In genomic region chr3:101691685-101692671, GRCh38 we compare ENCODE assay signal across 7 cellular contexts. TPM values are rescaled to one million over a fixed set of nuclear protein-coding genes. Genes with fewer than 3 reads are reported as not detected.
DNase-seq lines count a peak whose midpoint lies in the region; ATAC-seq, FAIRE-seq and TF ChIP-seq lines count a peak whose summit lies in the region.
"Not testable (repeated sequence)": the region's sequence is repeated elsewhere in the genome, so short reads cannot be mapped to it uniquely, and the experiment has no call there.

No MANE protein-coding gene starts in this region.

- H3K9ac ChIP-seq in Karpas-422 (ENCODE audit: low read length), result peak overlapping the region; percentile 34
- not testable (repeated sequence) for H3K9ac ChIP-seq in H1 (replicated peaks in 1 of 4; ENCODE audit: extremely low read depth in 1 of 4, low read depth in 3 of 4, low read length in 3 of 4); iPS-15b (ENCODE audit: low read depth, low read length)

- H2BK120ac ChIP-seq in H1 (replicated peaks; ENCODE audit: low read depth, low read length), result peak overlapping the region; percentile 21

- H3K18ac ChIP-seq in H1 (ENCODE audit: extremely low read depth, low read length), result not testable (repeated sequence)

- H2AK5ac ChIP-seq in H1 (ENCODE audit: low read depth, low read length), result not testable (repeated sequence)

- H3K4me1 ChIP-seq in GM23338 (ENCODE audit: insufficient read depth), result peaks cover 11% of the 10 kb centered on the region
- H3K4me1 ChIP-seq in Karpas-422 (ENCODE audit: low read length), result peaks cover 27% of the 10 kb centered on the region
- not testable (repeated sequence) for H3K4me1 ChIP-seq in H1 (replicated peaks in 1 of 4; ENCODE audit: control insufficient read depth in 3 of 4, insufficient read depth in 4 of 4, low read length in 3 of 4)
- H3K4me1 ChIP-seq in iPS-15b (ENCODE audit: control insufficient read depth, insufficient read depth, low read length), result peaks cover 16% of the 10 kb centered on the region

- not testable (repeated sequence) for H2BK5ac ChIP-seq in H1 (ENCODE audit: low read depth, low read length)

- not testable (repeated sequence) for H2BK15ac ChIP-seq in H1 (ENCODE audit: low read length)

- H4K20me1 ChIP-seq in GM23338 (replicated peaks; ENCODE audit: insufficient read depth); Karpas-422 (ENCODE audit: insufficient read depth, low read depth, low read length); H1 (replicated peaks in 1 of 2; ENCODE audit: control insufficient read depth in 1 of 2, insufficient read depth in 2 of 2, low read length in 2 of 2): not testable (repeated sequence)

- peak overlapping the region; percentile 70; the same call in 1 of the 2 replicates for H3K4me2 ChIP-seq in GM23338
- H3K4me2 ChIP-seq in Karpas-422 (ENCODE audit: low read depth, low read length, poor library complexity, severe bottlenecking), result peak overlapping the region; percentile 47
- H3K4me2 ChIP-seq in H1 (ENCODE audit: insufficient read depth in 1 of 2, low read depth in 2 of 2, low read length in 2 of 2), result peak overlapping the region in 1 of 2 experiments; percentile 44; a peak in 2 of 4 replicates

- H3K4me1 Mint-ChIP-seq in GM23338, result peaks cover 29% of the 10 kb centered on the region
- peaks cover 23% of the 10 kb centered on the region for H3K4me1 Mint-ChIP-seq in activated CD4-positive, alpha-beta memory T cell treated with anti-CD3 and anti-CD28 coated beads for 36 hours (ENCODE audit: low read depth)
- not testable (repeated sequence) for H3K4me1 Mint-ChIP-seq in memory B cell
- H3K4me1 Mint-ChIP-seq in stimulated activated effector memory CD8-positive, alpha-beta T cell treated with anti-CD3 and anti-CD28 coated beads, Interleukin-12 subunit alpha, Interleukin-12 subunit beta, amount 100 ng/mL, for 72 hours, result peaks cover 12% of the 10 kb centered on the region

- H2BK12ac ChIP-seq in H1 (ENCODE audit: low read depth, low read length), result not testable (repeated sequence)

- TF ChIP-seq RAD21 in H1 (IDR thresholded peaks at IDR 0.05 in 1 of 2, conservative IDR thresholded peaks at IDR 0.05 in 1 of 2; ENCODE audit: low read depth in 2 of 2, low read length in 2 of 2), result not testable (repeated sequence)

- POLR2A ChIA-PET in activated CD4-positive, alpha-beta memory T cell treated with anti-CD3 and anti-CD28 coated beads for 36 hours (lab: Charles Lee), result not testable (repeated sequence)
- POLR2A ChIA-PET in H1 (lab: Charles Lee; ENCODE audit: partially characterized antibody), result interaction anchor here (0.8 to 12.8 kb wide), 5 partner anchors 12 to 33 kb away, joined by 3 to 308 read pairs (median 4); partner anchors contain the start of gene ZBTB11

- FAIRE-seq in H1 (lab: Jason Lieb, UNC), result not testable (repeated sequence)

- H3K4me3 ChIP-seq in GM23338, result peak overlapping the region; percentile 51
- H3K4me3 ChIP-seq in Karpas-422 (ENCODE audit: low read length), result 0 out of 2 replicates have a peak overlapping the region, but pooled peaks have one; percentile 12
- peak overlapping the region in 1 of 4 experiments; percentile 11; a peak in 1 of 8 replicates for H3K4me3 ChIP-seq in H1 (ENCODE audit: extremely low read depth in 1 of 4, insufficient read depth in 2 of 4, low read depth in 3 of 4, low read length in 4 of 4)
- peak overlapping the region; percentile 19 for H3K4me3 ChIP-seq in iPS-15b (ENCODE audit: low read depth, low read length)

- not testable (repeated sequence) for H3K27me3 ChIP-seq in GM23338 (ENCODE audit: insufficient read depth); Karpas-422 (ENCODE audit: low read length); H1 (replicated peaks in 1 of 4; ENCODE audit: control insufficient read depth in 3 of 4, extremely low read depth in 1 of 4, insufficient read depth in 3 of 4, low read length in 3 of 4); iPS-15b (ENCODE audit: control insufficient read depth, insufficient read depth, low read length)

- not testable (repeated sequence) for TF ChIP-seq POLR2A in H1 (IDR thresholded peaks at IDR 0.05; ENCODE audit: control extremely low read depth in 1 of 2, low read depth in 2 of 2, low read length in 2 of 2)

- peak overlapping the region; percentile 43; the same call in 1 of the 2 replicates for H2AFZ ChIP-seq in GM23338
- peak overlapping the region; percentile 79; the same call in 1 of the 2 replicates for H2AFZ ChIP-seq in Karpas-422 (ENCODE audit: low read length)
- H2AFZ ChIP-seq in H1 (ENCODE audit: low read length), result not testable (repeated sequence)

- H3F3A ChIP-seq in GM23338 (replicated peaks; ENCODE audit: low read depth), result not testable (repeated sequence)

- not testable (repeated sequence) for H3K36me3 Mint-ChIP-seq in GM23338 (ENCODE audit: low read depth); activated CD4-positive, alpha-beta memory T cell treated with anti-CD3 and anti-CD28 coated beads for 36 hours; memory B cell
- peaks cover 13% of the 10 kb centered on the region for H3K36me3 Mint-ChIP-seq in stimulated activated effector memory CD8-positive, alpha-beta T cell treated with anti-CD3 and anti-CD28 coated beads, Interleukin-12 subunit alpha, Interleukin-12 subunit beta, amount 100 ng/mL, for 72 hours

- not testable (repeated sequence) for H2BK20ac ChIP-seq in H1 (ENCODE audit: low read length)

- H4K5ac ChIP-seq in H1 (ENCODE audit: insufficient read length, low read depth, low read length), result peak overlapping the region; percentile 6

- H3K23me2 ChIP-seq in H1 (ENCODE audit: low read depth, low read length), result not testable (repeated sequence)

- H4K8ac ChIP-seq in H1 (ENCODE audit: extremely low read depth, insufficient read depth, low read length), result not testable (repeated sequence)

- not testable (repeated sequence) for ATAC-seq in GM23338; memory B cell (ENCODE audit: low read depth); stimulated activated effector memory CD8-positive, alpha-beta T cell treated with anti-CD3 and anti-CD28 coated beads, Interleukin-12 subunit alpha, Interleukin-12 subunit beta, amount 100 ng/mL, for 72 hours

- not testable (repeated sequence) for H3K79me2 ChIP-seq in GM23338 (replicated peaks; ENCODE audit: insufficient read depth); Karpas-422 (ENCODE audit: low read length); H1 (ENCODE audit: control insufficient read depth in 1 of 2, insufficient read depth in 2 of 2, low read length in 2 of 2)

- intact Hi-C loops in activated CD4-positive, alpha-beta memory T cell treated with anti-CD3 and anti-CD28 coated beads for 36 hours (cut with micrococcal nuclease), result loop anchor here (2.0 kb wide), 1 partner anchor 15 kb away; the partner anchor contains the start of gene ZBTB11

- H3K27ac ChIP-seq in GM23338 (ENCODE audit: low read depth) (peak overlapping the region; percentile 57; the same call in 1 of the 2 replicates), Karpas-422 (ENCODE audit: low read length) (peak overlapping the region; percentile 77)
- H3K27ac ChIP-seq in H1 (ENCODE audit: low read depth, low read length), result not testable (repeated sequence)

- H3K9me2 ChIP-seq in GM23338 (ENCODE audit: insufficient read depth); Karpas-422 (replicated peaks; ENCODE audit: insufficient read depth, low read length): not testable (repeated sequence)

- not testable (repeated sequence) for H3K56ac ChIP-seq in H1 (replicated peaks; ENCODE audit: insufficient read length, low read depth, low read length)

- peak overlapping the region; percentile 47; the same call in 2 of the 3 replicates for H3K4me3 Mint-ChIP-seq in GM23338
- not testable (repeated sequence) for H3K4me3 Mint-ChIP-seq in activated CD4-positive, alpha-beta memory T cell treated with anti-CD3 and anti-CD28 coated beads for 36 hours; memory B cell; stimulated activated effector memory CD8-positive, alpha-beta T cell treated with anti-CD3 and anti-CD28 coated beads, Interleukin-12 subunit alpha, Interleukin-12 subunit beta, amount 100 ng/mL, for 72 hours

- peak overlapping the region; percentile 51; the same call in 1 of the 2 replicates for H3K27ac Mint-ChIP-seq in GM23338
- H3K27ac Mint-ChIP-seq in activated CD4-positive, alpha-beta memory T cell treated with anti-CD3 and anti-CD28 coated beads for 36 hours, result peak overlapping the region; percentile 33
- peak overlapping the region; percentile 28 for H3K27ac Mint-ChIP-seq in memory B cell
- peak overlapping the region; percentile 78 for H3K27ac Mint-ChIP-seq in stimulated activated effector memory CD8-positive, alpha-beta T cell treated with anti-CD3 and anti-CD28 coated beads, Interleukin-12 subunit alpha, Interleukin-12 subunit beta, amount 100 ng/mL, for 72 hours

- H3K27me3 Mint-ChIP-seq in GM23338 (ENCODE audit: insufficient read depth, low read depth, poor library complexity); activated CD4-positive, alpha-beta memory T cell treated with anti-CD3 and anti-CD28 coated beads for 36 hours; memory B cell: not testable (repeated sequence)

- not testable (repeated sequence) for TF ChIP-seq EP300 in H1 (IDR thresholded peaks at IDR 0.05; ENCODE audit: borderline replicate concordance in 1 of 2, low read depth in 2 of 2, low read length in 2 of 2)

- H4K91ac ChIP-seq in H1 (replicated peaks; ENCODE audit: insufficient read length, low read length), result not testable (repeated sequence)

- peak; percentile 58 for DNase-seq in GM23338 (ENCODE audit: low spot score)
- not testable (repeated sequence) for DNase-seq in Karpas-422; activated CD4-positive, alpha-beta memory T cell treated with anti-CD3 and anti-CD28 coated beads for 36 hours; H1 (ENCODE audit: low read depth in 1 of 2, low spot score in 2 of 2); memory B cell (ENCODE audit: low spot score in 2 of 2); stimulated activated effector memory CD8-positive, alpha-beta T cell treated with anti-CD3 and anti-CD28 coated beads, Interleukin-12 subunit alpha, Interleukin-12 subunit beta, amount 100 ng/mL, for 72 hours (ENCODE audit: low spot score in 2 of 2)

- WGBS in H1 (ENCODE audit: extremely low coverage in 1 of 2, insufficient coverage in 1 of 2, insufficient read length in 1 of 2, insufficient replicate concordance in 2 of 2, low coverage in 1 of 2, low lambda C conversion rate in 2 of 2, missing lambda C conversion rate in 1 of 2), 2 experiments, result 58% methylated on average over 12 of the region's 15 CpGs; no CpG with 5 or more reads in 1 of the 2 experiments

- H3K36me3 ChIP-seq in GM23338 (ENCODE audit: insufficient read depth); Karpas-422 (ENCODE audit: insufficient read depth, low read length); H1 (ENCODE audit: control insufficient read depth in 2 of 4, insufficient read depth in 4 of 4, low read length in 3 of 4); iPS-15b (ENCODE audit: control insufficient read depth, insufficient read depth, low read length): not testable (repeated sequence)

- H3K4ac ChIP-seq in H1 (replicated peaks; ENCODE audit: insufficient read length, low read depth, low read length), result not testable (repeated sequence)

- not testable (repeated sequence) for H3K14ac ChIP-seq in H1 (ENCODE audit: insufficient read length)

- CTCF ChIA-PET in activated CD4-positive, alpha-beta memory T cell treated with anti-CD3 and anti-CD28 coated beads for 36 hours (lab: Charles Lee), result interaction anchor here (0.7 to 1.1 kb wide), 3 partner anchors 19 to 111 kb away, joined by 3 to 7 read pairs (median 3); partner anchors contain the start of gene CEP97
- CTCF ChIA-PET in H1 (lab: Charles Lee; ENCODE audit: partially characterized antibody), result interaction anchor here (1.2 to 3.4 kb wide), 7 partner anchors 12 to 33 kb away, joined by 3 to 14 read pairs (median 5); partner anchors contain the start of gene ZBTB11

- H3K9me3 ChIP-seq in Karpas-422 (ENCODE audit: low read length); H1 (ENCODE audit: insufficient read depth in 2 of 2, low read depth in 1 of 2, low read length in 1 of 2); iPS-15b (ENCODE audit: control insufficient read depth, insufficient read depth, low read length): not testable (repeated sequence)

- not testable (repeated sequence) for H3K79me1 ChIP-seq in H1 (ENCODE audit: low read depth, low read length)

- not testable (repeated sequence) for TF ChIP-seq CTCF in GM23338 (conservative IDR thresholded peaks at IDR 0.05; ENCODE audit: low read depth in 2 of 2); H1 (IDR thresholded peaks at IDR 0.05; ENCODE audit: control extremely low read depth in 1 of 3, insufficient read depth in 1 of 3, low read depth in 1 of 3, low read length in 3 of 3)

- H3K23ac ChIP-seq in H1 (ENCODE audit: insufficient read length), result not testable (repeated sequence)

- not testable (repeated sequence) for H3K9me3 Mint-ChIP-seq in GM23338; activated CD4-positive, alpha-beta memory T cell treated with anti-CD3 and anti-CD28 coated beads for 36 hours; memory B cell; stimulated activated effector memory CD8-positive, alpha-beta T cell treated with anti-CD3 and anti-CD28 coated beads, Interleukin-12 subunit alpha, Interleukin-12 subunit beta, amount 100 ng/mL, for 72 hours

RNA-seq across cellular contexts. Expression of gene RPL24, which starts 5.5 kb away (rescaled TPM):
- total RNA-seq in GM23338 (2014; rRNA removed; shearing (Covaris generic)), result 681 and 902 TPM in 2 replicates
- 2,092 and 2,216 TPM in 2 replicates for polyA plus RNA-seq in GM23338 (2016; fragmentation: Nextera tagmentation; extraction: Ambion mirVana)
- total RNA-seq in Karpas-422 (2014; rRNA removed; shearing (Covaris generic); ENCODE audit: low replicate concordance), result 3,600 and 7,010 TPM in 2 replicates
- 1,000 to 10,000 TPM; 1,691 to 1,714 TPM for total RNA-seq in activated CD4-positive, alpha-beta memory T cell treated with anti-CD3 and anti-CD28 coated beads for 36 hours
- total RNA-seq in H1 (2021; fragmentation: NEBNext Ultra II Directional; extraction: Animal tissue kit (Norgen Biotek cat#: 25700)), result 1,933 and 1,965 TPM in 2 replicates
- 569 and 939 TPM in 2 replicates for polyA plus RNA-seq in H1 (2011; rRNA removed)
- 1,939 TPM for polyA plus RNA-seq in H1 (2011; cell fraction: cytosol; rRNA removed)
- 877 TPM for polyA plus RNA-seq in H1 (2011; cell fraction: nucleus; rRNA removed)
- polyA plus RNA-seq in H1 (2012, experiment 1 of 2), result 1,760 to 2,308 TPM (median 2,004 TPM) in 4 replicates
- 2,317 TPM for polyA plus RNA-seq in H1 (2012, experiment 2 of 2)
- polyA plus RNA-seq in H1 (2013, experiment 1 of 2), result 3,499 TPM
- polyA plus RNA-seq in H1 (2013, experiment 2 of 2), result 3,466 TPM
- polyA minus RNA-seq in H1 (2011; rRNA and poly(A)+ RNA removed), result 323 and 330 TPM in 2 replicates
- polyA minus RNA-seq in H1 (2011; cell fraction: cytosol; rRNA and poly(A)+ RNA removed), result 341 TPM
- 693 TPM for polyA minus RNA-seq in H1 (2011; cell fraction: nucleus; rRNA and poly(A)+ RNA removed)

RNA-seq across cellular contexts. Expression of gene ZBTB11, which starts 15.0 kb away (rescaled TPM):
- total RNA-seq in GM23338 (2014; rRNA removed; shearing (Covaris generic)), result 21.3 and 22.4 TPM in 2 replicates
- 6.5 and 7.7 TPM in 2 replicates for polyA plus RNA-seq in GM23338 (2016; fragmentation: Nextera tagmentation; extraction: Ambion mirVana)
- total RNA-seq in Karpas-422 (2014; rRNA removed; shearing (Covaris generic); ENCODE audit: low replicate concordance), result 19.0 and 28.9 TPM in 2 replicates
- total RNA-seq in activated CD4-positive, alpha-beta memory T cell treated with anti-CD3 and anti-CD28 coated beads for 36 hours, result 10 to 100 TPM; 28.0 to 30.3 TPM
- 14.0 and 14.3 TPM in 2 replicates for total RNA-seq in H1 (2021; fragmentation: NEBNext Ultra II Directional; extraction: Animal tissue kit (Norgen Biotek cat#: 25700))
- polyA plus RNA-seq in H1 (2011; rRNA removed), result 2.7 and 3.0 TPM in 2 replicates
- polyA plus RNA-seq in H1 (2011; cell fraction: cytosol; rRNA removed), result 4.9 TPM
- 4.0 TPM for polyA plus RNA-seq in H1 (2011; cell fraction: nucleus; rRNA removed)
- polyA plus RNA-seq in H1 (2012, experiment 1 of 2), result 4.6 to 10.1 TPM (median 5.8 TPM) in 4 replicates
- 0.52 TPM for polyA plus RNA-seq in H1 (2012, experiment 2 of 2)
- polyA plus RNA-seq in H1 (2013, experiment 1 of 2), result 7.0 TPM
- polyA plus RNA-seq in H1 (2013, experiment 2 of 2), result 6.1 TPM
- polyA minus RNA-seq in H1 (2011; rRNA and poly(A)+ RNA removed), result 9.8 and 15.0 TPM in 2 replicates
- 15.0 TPM for polyA minus RNA-seq in H1 (2011; cell fraction: cytosol; rRNA and poly(A)+ RNA removed)
- 20.7 TPM for polyA minus RNA-seq in H1 (2011; cell fraction: nucleus; rRNA and poly(A)+ RNA removed)

RNA-seq across cellular contexts. Expression of gene CEP97, which starts 32.4 kb away (rescaled TPM):
- total RNA-seq in GM23338 (2014; rRNA removed; shearing (Covaris generic)), result 13.3 and 19.0 TPM in 2 replicates
- polyA plus RNA-seq in GM23338 (2016; fragmentation: Nextera tagmentation; extraction: Ambion mirVana) (4.8 and 5.0 TPM in 2 replicates), H1 (2011; rRNA removed) (1.6 and 1.9 TPM in 2 replicates)
- total RNA-seq in Karpas-422 (2014; rRNA removed; shearing (Covaris generic); ENCODE audit: low replicate concordance), result 15.0 and 21.7 TPM in 2 replicates
- 10 to 100 TPM; 16.6 to 17.9 TPM for total RNA-seq in activated CD4-positive, alpha-beta memory T cell treated with anti-CD3 and anti-CD28 coated beads for 36 hours
- 13.2 and 15.1 TPM in 2 replicates for total RNA-seq in H1 (2021; fragmentation: NEBNext Ultra II Directional; extraction: Animal tissue kit (Norgen Biotek cat#: 25700))
- polyA plus RNA-seq in H1 (2011; cell fraction: cytosol; rRNA removed), result 1.6 TPM
- 1.4 TPM for polyA plus RNA-seq in H1 (2011; cell fraction: nucleus; rRNA removed)
- 3.2 to 6.4 TPM (median 4.5 TPM) in 4 replicates for polyA plus RNA-seq in H1 (2012, experiment 1 of 2)
- 0.25 TPM for polyA plus RNA-seq in H1 (2012, experiment 2 of 2)
- polyA plus RNA-seq in H1 (2013, experiment 1 of 2), result 3.8 TPM
- polyA plus RNA-seq in H1 (2013, experiment 2 of 2), result 3.9 TPM
- 9.1 and 12.2 TPM in 2 replicates for polyA minus RNA-seq in H1 (2011; rRNA and poly(A)+ RNA removed)
- 4.3 TPM for polyA minus RNA-seq in H1 (2011; cell fraction: cytosol; rRNA and poly(A)+ RNA removed)
- 8.8 TPM for polyA minus RNA-seq in H1 (2011; cell fraction: nucleus; rRNA and poly(A)+ RNA removed)

Comparison
In these comparisons a context has a peak if more than half of its experiments do, and no peak if none do; other contexts are left out.
1. H3K27ac Mint-ChIP-seq: peak in every context shown above with its lines; median percentile 78 in stimulated activated effector memory CD8-positive, alpha-beta T cell treated with anti-CD3 and anti-CD28 coated beads, Interleukin-12 subunit alpha, Interleukin-12 subunit beta, amount 100 ng/mL, for 72 hours; 51 in GM23338; 33 in activated CD4-positive, alpha-beta memory T cell treated with anti-CD3 and anti-CD28 coated beads for 36 hours; 28 in memory B cell.